22 cellular contexts compared by ENCODE assay signal in genomic region chr5:55467862-55468551, GRCh38.
DNase-seq lines count a peak whose midpoint lies in the region; ATAC-seq, FAIRE-seq and TF ChIP-seq lines count a peak whose summit lies in the region.
"Had no signal": no experiment of that assay in that cellular context is flagged by ENCODE, and none has a peak within 500 bp of the region (broad histone marks: within the 10 kb centered on the region; RNA-seq: fewer than 3 reads in every experiment).

No MANE protein-coding gene starts in this region.

- H3K36me3 Mint-ChIP-seq in nephron (ENCODE audit: low read depth), result peaks cover 33% of the 10 kb centered on the region

- ATAC-seq in HepG2 (no peak), GM21526 (IDR thresholded peaks at IDR 0.05; ENCODE audit: low FRiP score, unreplicated experiment) (no peak)
- ATAC-seq: naive thymus-derived CD8-positive, alpha-beta T cell; T-cell had no signal

- no peaks in the 10 kb centered on the region for H3K27me3 Mint-ChIP-seq in nephron (ENCODE audit: low read depth)
- H3K27me3 Mint-ChIP-seq: CD4-positive, CD25-positive, alpha-beta regulatory T cell; naive thymus-derived CD8-positive, alpha-beta T cell; T-cell had no signal

- H3K27ac Mint-ChIP-seq in nephron, result peak overlapping the region; percentile 65 to 90 (median 84)
- H3K27ac Mint-ChIP-seq: CD4-positive, CD25-positive, alpha-beta regulatory T cell; naive thymus-derived CD8-positive, alpha-beta T cell; T-cell had no signal

- dilution Hi-C loops in endothelial cell of umbilical vein (cut with MboI; ENCODE audit: extremely low pct_ligation_motif_present, low sequenced_read_pairs), result no loop called here

- BruUV-seq in HepG2 (replicated peaks; lab: Mats Ljungman, UMichigan) (no TSS peak), endothelial cell of umbilical vein (replicated peaks; lab: Mats Ljungman, UMichigan) (no TSS peak)

- peaks cover 34% of the 10 kb centered on the region for H3K4me1 Mint-ChIP-seq in nephron

- H3K27me3 ChIP-seq in liver (ENCODE audit: control insufficient read depth in 4 of 4, insufficient read depth in 4 of 4, low read length in 3 of 4), result no peaks in the 10 kb centered on the region
- H3K27me3 ChIP-seq in HepG2 (ENCODE audit: control insufficient read depth in 1 of 2, insufficient read depth in 2 of 2, low read length in 2 of 2), result no peaks in the 10 kb centered on the region
- no peaks in the 10 kb centered on the region for H3K27me3 ChIP-seq in endothelial cell of umbilical vein (ENCODE audit: control insufficient read depth in 2 of 2, insufficient read depth in 2 of 2, low read length in 2 of 2)

- CTCF ChIA-PET in HepG2 (lab: Yijun Ruan, JAX; ENCODE audit: low intra/inter-chr PET ratio, low total read pairs), result no interaction called here
- CTCF ChIA-PET in endothelial cell of umbilical vein (lab: Charles Lee), result interaction anchor here (1.1 kb wide), 1 partner anchor 21 kb away, joined by 3 read pairs; no protein-coding TSS in a partner anchor

- peaks cover 0 to 10% (median 3%) of the 10 kb centered on the region in 4 donors for H3K4me1 ChIP-seq in liver (ENCODE audit: control insufficient read depth in 4 of 4, insufficient read depth in 4 of 4, low read length in 3 of 4)
- 0 out of 2 replicates have a peak, but pooled peaks cover 7% of the 10 kb centered on the region for H3K4me1 ChIP-seq in HepG2 (ENCODE audit: insufficient read depth, low read length)
- H3K4me1 ChIP-seq in endothelial cell of umbilical vein (ENCODE audit: control insufficient read depth, extremely low read depth, insufficient read depth, low read length), result no peaks in the 10 kb centered on the region

- intact Hi-C loops in HepG2 (cut with micrococcal nuclease; ENCODE audit: unreplicated experiment) (loop anchor here (1.0 kb wide), 1 partner anchor 16 kb away; no protein-coding TSS in a partner anchor), endothelial cell of umbilical vein (cut with micrococcal nuclease) (no loop called here)

- TF ChIP-seq EP300 in HepG2 (IDR thresholded peaks at IDR 0.05; ENCODE audit: low read depth in 2 of 2, low read length in 2 of 2) (no peak), HepG2 (CRISPR knock-in tag; IDR thresholded peaks at IDR 0.05; ENCODE audit: borderline replicate concordance) (no peak)

- H3K36me3 ChIP-seq in liver (ENCODE audit: control insufficient read depth in 4 of 4, insufficient read depth in 3 of 4, low read depth in 1 of 4, low read length in 3 of 4), result peaks cover 0 to 7% (median 5%) of the 10 kb centered on the region in 4 donors
- H3K36me3 ChIP-seq in HepG2 (replicated peaks in 1 of 2; ENCODE audit: control insufficient read depth in 1 of 2, insufficient read depth in 2 of 2, low read length in 2 of 2), result peaks cover 0 to 2% of the 10 kb centered on the region in 2 experiments; a peak in 1 of 5 replicates
- H3K36me3 ChIP-seq in endothelial cell of umbilical vein (ENCODE audit: control insufficient read depth in 2 of 2, extremely low read depth in 1 of 2, insufficient read depth in 2 of 2, low read length in 2 of 2), result no peaks in the 10 kb centered on the region

- H4K20me1 ChIP-seq in HepG2 (ENCODE audit: insufficient read depth, low read length), result no peaks in the 10 kb centered on the region
- H4K20me1 ChIP-seq in endothelial cell of umbilical vein (replicated peaks; ENCODE audit: control insufficient read depth, extremely low read depth, insufficient read depth, low read length), result no peaks in the 10 kb centered on the region

- 43% methylated on average over 5 of the region's 5 CpGs for WGBS in liver
- 98% methylated on average over 5 of the region's 5 CpGs for WGBS in HepG2 (ENCODE audit: low lambda C conversion rate)

- in situ Hi-C loops in HepG2 (cut with HindIII; ENCODE audit: extremely low pct_ligation_motif_present, low pct_unique_long_range_greater_than_20kb), result no loop called here

- peak overlapping the region in 2 of 3 experiments; percentile 25 to 79 for H3K4me3 Mint-ChIP-seq in nephron
- H3K4me3 Mint-ChIP-seq: CD4-positive, CD25-positive, alpha-beta regulatory T cell; naive thymus-derived CD8-positive, alpha-beta T cell; T-cell had no signal

- POLR2A ChIA-PET in HepG2 (lab: Yijun Ruan, JAX), result no interaction called here
- POLR2A ChIA-PET in endothelial cell of umbilical vein (lab: Charles Lee), result no interaction called here

- H3K9me3 ChIP-seq in liver (ENCODE audit: control insufficient read depth in 4 of 4, low read length in 3 of 4) (no peaks in the 10 kb centered on the region), HepG2 (ENCODE audit: low read length) (no peaks in the 10 kb centered on the region), endothelial cell of umbilical vein (replicated peaks; ENCODE audit: control insufficient read depth, insufficient read depth, low read length) (no peaks in the 10 kb centered on the region)

- peak overlapping the region in 1 of 2 donors; percentile 43 for H3K9ac ChIP-seq in liver (ENCODE audit: low read depth in 1 of 2, low read length in 2 of 2)
- H3K9ac ChIP-seq in HepG2 (ENCODE audit: insufficient read depth, low read depth, low read length), result no peak overlapping the region
- no peak overlapping the region for H3K9ac ChIP-seq in endothelial cell of umbilical vein (replicated peaks; ENCODE audit: extremely low read depth, insufficient read depth, low read length)

- peak overlapping the region in 1 of 2 donors; percentile 40 for H3K27ac ChIP-seq in liver (ENCODE audit: low read depth in 1 of 2, low read length in 2 of 2)
- H3K27ac ChIP-seq in HepG2 (ENCODE audit: extremely low read length, insufficient read depth, low read length), result no peak overlapping the region
- H3K27ac ChIP-seq in endothelial cell of umbilical vein (ENCODE audit: insufficient read depth, low read depth, low read length), result no peak overlapping the region
- H3K27ac ChIP-seq: epithelial cell of prostate had no signal

- H2AFZ ChIP-seq in HepG2 (ENCODE audit: low read length) (no peak overlapping the region), endothelial cell of umbilical vein (ENCODE audit: low read depth, low read length) (no peak overlapping the region)

- TF ChIP-seq RAD21 in liver (IDR thresholded peaks at IDR 0.05), result peak; percentile 36 to 50
- TF ChIP-seq RAD21 in HepG2 (CRISPR knock-in tag; IDR thresholded peaks at IDR 0.05), result no peak

- H3K79me2 ChIP-seq in HepG2 (ENCODE audit: insufficient read depth, low read length), result no peaks in the 10 kb centered on the region
- no peaks in the 10 kb centered on the region for H3K79me2 ChIP-seq in endothelial cell of umbilical vein (ENCODE audit: control insufficient read depth, insufficient read depth, low read length)

- no peaks in the 10 kb centered on the region for H3K9me3 Mint-ChIP-seq in nephron
- H3K9me3 Mint-ChIP-seq: naive thymus-derived CD8-positive, alpha-beta T cell; T-cell had no signal

- H3K4me2 ChIP-seq in HepG2 (ENCODE audit: low read depth, low read length) (no peak overlapping the region), endothelial cell of umbilical vein (ENCODE audit: insufficient read depth, low read length) (no peak overlapping the region)

- FAIRE-seq in HepG2 (lab: Jason Lieb, UNC), result no peak
- no peak for FAIRE-seq in endothelial cell of umbilical vein (lab: Jason Lieb, UNC)
- no peak for FAIRE-seq in GM19239 (lab: Jason Lieb, UNC)
- no peak for FAIRE-seq in GM12892 (lab: Jason Lieb, UNC)
- FAIRE-seq: astrocyte had no signal

- no peak overlapping the region for H3K4me3 ChIP-seq in liver (ENCODE audit: low read depth in 1 of 3, low read length in 3 of 3)
- no peak overlapping the region for H3K4me3 ChIP-seq in HepG2 (replicated peaks in 1 of 3; ENCODE audit: insufficient read depth in 1 of 3, low read depth in 2 of 3, low read length in 3 of 3)
- H3K4me3 ChIP-seq in endothelial cell of umbilical vein (replicated peaks in 1 of 3; ENCODE audit: insufficient read depth in 1 of 3, low read depth in 1 of 3, low read length in 3 of 3), result no peak overlapping the region

- TF ChIP-seq POLR2A in HepG2 (IDR thresholded peaks at IDR 0.05; ENCODE audit: insufficient read depth in 1 of 2, low read depth in 2 of 2, low read length in 2 of 2) (no peak), endothelial cell of umbilical vein (IDR thresholded peaks at IDR 0.05; ENCODE audit: low read depth, low read length) (no peak), GM12892 (IDR thresholded peaks at IDR 0.05; ENCODE audit: low read depth, low read length) (no peak)

- H3K9me1 ChIP-seq in endothelial cell of umbilical vein (replicated peaks; ENCODE audit: control insufficient read depth, extremely low read depth, insufficient read depth, low read length), result no peaks in the 10 kb centered on the region

- DNase-seq in HepG2 (ENCODE audit: low spot score) (no peak), endothelial cell of umbilical vein (ENCODE audit: low read depth, low spot score) (peak; percentile 59), GM19239 (ENCODE audit: insufficient read length, low spot score) (no peak), OCI-M1 (lab: John Stamatoyannopoulos, UW) (no peak), GM12892 (ENCODE audit: insufficient read length) (no peak)
- DNase-seq: activated CD4-positive, alpha-beta T cell treated with anti-CD3 and anti-CD28 coated beads, Interleukin-2, amount 50 U/mL, for 4 hours; activated naive CD4-positive, alpha-beta T cell treated with Interleukin-2 at 50 U/mL for 16 hours; CD4-positive, CD25-positive, alpha-beta regulatory T cell; cortex of kidney; DMS79 treated with DMSO at 0.1 percent for 48 hours; GOT3; mammary epithelial cell; naive thymus-derived CD8-positive, alpha-beta T cell; NCI-H1930; Right ventricle myocardium superior; T-cell; trophoblast cell had no signal

- TF ChIP-seq CTCF in liver (IDR thresholded peaks at IDR 0.05; ENCODE audit: low read depth, low read length, missing input control) (no peak), HepG2 (CRISPR knock-in tag; IDR thresholded peaks at IDR 0.05) (no peak), endothelial cell of umbilical vein (IDR thresholded peaks at IDR 0.05; ENCODE audit: extremely low read depth in 1 of 2, insufficient read depth in 1 of 2, low read depth in 1 of 2, low read length in 2 of 2) (no peak), nephron (IDR thresholded peaks at IDR 0.05; ENCODE audit: unreplicated experiment in 3 of 3) (no peak)

TF ChIP-seq in liver, 16 proteins besides CTCF, POLR2A, EP300 and RAD21 (continues in another document):
- TF ChIP-seq JUND (IDR thresholded peaks at IDR 0.05), result peak in 1 of 2 donors; percentile 25
- peak; percentile 52 for TF ChIP-seq FOXA1 (IDR thresholded peaks at IDR 0.05)

TF ChIP-seq in endothelial cell of umbilical vein, 7 proteins besides CTCF, POLR2A, EP300 and RAD21 (continues in another document):
- no peak for TF ChIP-seq JUN (IDR thresholded peaks at IDR 0.05; ENCODE audit: borderline replicate concordance, insufficient read depth, insufficient read length, low read depth)
- TF ChIP-seq MYC (IDR thresholded peaks at IDR 0.05; ENCODE audit: low read depth, low read length), result no peak
- TF ChIP-seq EZH2 (IDR thresholded peaks at IDR 0.05; ENCODE audit: borderline replicate concordance, low read depth, low read length, severe bottlenecking), result no peak
- no peak for TF ChIP-seq GATA2 (IDR thresholded peaks at IDR 0.05; ENCODE audit: insufficient read depth, insufficient read length, low read depth, low read length)
- no peak for TF ChIP-seq FOS (IDR thresholded peaks at IDR 0.05; ENCODE audit: borderline replicate concordance, insufficient read depth, low read length)
